8 cellular contexts compared by ENCODE assay signal in genomic region chr1:84724128-84724860, GRCh38. TPM values are rescaled to one million over a fixed set of nuclear protein-coding genes. Genes with fewer than 3 reads are reported as not detected.
A peak's percentile ranks its signal among the peaks of the same experiment; 100 is the strongest.
DNase-seq lines count a peak whose midpoint lies in the region; ATAC-seq, FAIRE-seq and TF ChIP-seq lines count a peak whose summit lies in the region.

No MANE protein-coding gene starts in this region.

- H3K27ac Mint-ChIP-seq in Calu3 (ENCODE audit: unreplicated experiment) = no peak overlapping the region

- no peak for FAIRE-seq in HepG2 (lab: Jason Lieb, UNC)

- POLR2A ChIA-PET in HepG2 (lab: Yijun Ruan, JAX) = interaction anchor here (1.6 kb wide), 1 partner anchor 34 kb away, joined by 3 read pairs; the partner anchor contains the start of gene SSX2IP

- H3K36me3 Mint-ChIP-seq in Calu3 (ENCODE audit: insufficient read depth, unreplicated experiment) = no peaks in the 10 kb centered on the region

- H3K4me1 ChIP-seq in HepG2 (ENCODE audit: insufficient read depth, low read length) (peaks cover 45% of the 10 kb centered on the region), upper lobe of right lung (peaks cover 4% of the 10 kb centered on the region)

- BruUV-seq in Calu3 (replicated peaks; lab: Mats Ljungman, UMichigan) (no TSS peak), HepG2 (replicated peaks; lab: Mats Ljungman, UMichigan) (no TSS peak)

- H3K9ac ChIP-seq in HepG2 (ENCODE audit: insufficient read depth, low read depth, low read length) = no peak overlapping the region

- ATAC-seq in HepG2 = peak; percentile 64
- peak; percentile 61 for ATAC-seq in upper lobe of right lung
- no peak for ATAC-seq in GM19395 (IDR thresholded peaks at IDR 0.05; ENCODE audit: unreplicated experiment)
- no peak for ATAC-seq in omental fat pad (ENCODE audit: low FRiP score)

- TF ChIP-seq CTCF in Calu3 (IDR thresholded peaks at IDR 0.05; ENCODE audit: unreplicated experiment) (peak; percentile 19), HepG2 (CRISPR knock-in tag; IDR thresholded peaks at IDR 0.05) (peak; percentile 65), upper lobe of right lung (IDR thresholded peaks at IDR 0.05) (peak; percentile 24), omental fat pad (IDR thresholded peaks at IDR 0.05) (no peak)

- in situ Hi-C loops in KBM-7 (cut with MboI; ENCODE audit: low pct_unique_long_range_greater_than_20kb, low sequenced_read_pairs) (no loop called here), HepG2 (cut with HindIII; ENCODE audit: extremely low pct_ligation_motif_present, low pct_unique_long_range_greater_than_20kb) (no loop called here)

- no peaks in the 10 kb centered on the region for H3K79me2 ChIP-seq in HepG2 (ENCODE audit: insufficient read depth, low read length)

- no peaks in the 10 kb centered on the region for H3K9me3 Mint-ChIP-seq in Calu3 (ENCODE audit: low read depth, unreplicated experiment)

- H3K27ac ChIP-seq in HepG2 (ENCODE audit: extremely low read length, insufficient read depth, low read length) (no peak overlapping the region), upper lobe of right lung (no peak overlapping the region)

- WGBS in HepG2 (ENCODE audit: low lambda C conversion rate) = 68% methylated on average over 11 of the region's 17 CpGs

- no peaks in the 10 kb centered on the region for H3K36me3 ChIP-seq in HepG2 (replicated peaks in 1 of 2; ENCODE audit: control insufficient read depth in 1 of 2, insufficient read depth in 2 of 2, low read length in 2 of 2)
- no peaks in the 10 kb centered on the region for H3K36me3 ChIP-seq in upper lobe of right lung

- H3K4me1 Mint-ChIP-seq in Calu3 (ENCODE audit: low read depth, unreplicated experiment) = peaks cover 28% of the 10 kb centered on the region

- no peak overlapping the region for H3K4me3 Mint-ChIP-seq in Calu3 (ENCODE audit: low read depth, unreplicated experiment)

- H3K4me3 ChIP-seq in HepG2 (replicated peaks in 1 of 3; ENCODE audit: insufficient read depth in 1 of 3, low read depth in 2 of 3, low read length in 3 of 3) (no peak overlapping the region), upper lobe of right lung (no peak overlapping the region)

- no peaks in the 10 kb centered on the region for H3K9me3 ChIP-seq in HepG2 (ENCODE audit: low read length)
- no peaks in the 10 kb centered on the region for H3K9me3 ChIP-seq in upper lobe of right lung

- no peak for DNase-seq in Calu3
- DNase-seq in KBM-7 = peak; percentile 59
- DNase-seq in activated T-cell treated with anti-CD3 and anti-CD28 coated beads, Interleukin-2, amount 50 U/mL, for 48 hours = peak; percentile 68 to 70
- DNase-seq in HepG2 (ENCODE audit: low spot score) = peak; percentile 17
- DNase-seq in upper lobe of right lung = no peak
- no peak for DNase-seq in NCI-H146 (lab: John Stamatoyannopoulos, UW)
- no peak for DNase-seq in omental fat pad (ENCODE audit: low spot score)

- CTCF ChIA-PET in Calu3 (lab: Charles Lee) = interaction anchor here (0.6 to 0.9 kb wide), 2 partner anchors 328 to 378 kb away, joined by 3 to 6 read pairs; no protein-coding TSS in a partner anchor
- CTCF ChIA-PET in HepG2 (lab: Yijun Ruan, JAX; ENCODE audit: low intra/inter-chr PET ratio, low total read pairs) = interaction anchor here (0.7 to 1.7 kb wide), 2 partner anchors 56 kb away, joined by 4 to 5 read pairs; no protein-coding TSS in a partner anchor

- H3K27me3 ChIP-seq in HepG2 (ENCODE audit: control insufficient read depth in 1 of 2, insufficient read depth in 2 of 2, low read length in 2 of 2) (no peaks in the 10 kb centered on the region), upper lobe of right lung (no peaks in the 10 kb centered on the region)

- no peaks in the 10 kb centered on the region for H4K20me1 ChIP-seq in HepG2 (ENCODE audit: insufficient read depth, low read length)

- TF ChIP-seq RAD21 in HepG2 (CRISPR knock-in tag; IDR thresholded peaks at IDR 0.05) = 0 out of 2 replicates have a peak, but pooled peaks have one; percentile 23

- intact Hi-C loops in Calu3 (cut with micrococcal nuclease; ENCODE audit: unreplicated experiment) (loop anchor here (5.0 kb wide), 1 partner anchor 37 kb away; no protein-coding TSS in a partner anchor), HepG2 (cut with micrococcal nuclease; ENCODE audit: unreplicated experiment) (loop anchor here (1.0 kb wide), 1 partner anchor 56 kb away; no protein-coding TSS in a partner anchor), upper lobe of right lung (cut with DNase I) (no loop called here)

- H3K4me2 ChIP-seq in HepG2 (ENCODE audit: low read depth, low read length) = no peak overlapping the region

- TF ChIP-seq POLR2A in HepG2 (IDR thresholded peaks at IDR 0.05; ENCODE audit: insufficient read depth in 1 of 2, low read depth in 2 of 2, low read length in 2 of 2) = no peak

- H3K27me3 Mint-ChIP-seq in Calu3 (ENCODE audit: unreplicated experiment) = no peaks in the 10 kb centered on the region

- no peak for TF ChIP-seq EP300 in HepG2 (IDR thresholded peaks at IDR 0.05; ENCODE audit: low read depth in 2 of 2, low read length in 2 of 2)
- no peak for TF ChIP-seq EP300 in HepG2 (CRISPR knock-in tag; IDR thresholded peaks at IDR 0.05; ENCODE audit: borderline replicate concordance)

- no peak overlapping the region for H2AFZ ChIP-seq in HepG2 (ENCODE audit: low read length)

TF ChIP-seq in HepG2, 621 proteins besides CTCF, POLR2A, EP300 and RAD21 (continues in another document):
- TF ChIP-seq ZMYM4 (CRISPR knock-in tag; IDR thresholded peaks at IDR 0.05) (peak; percentile 55), ZKSCAN1 (IDR thresholded peaks at IDR 0.05; ENCODE audit: low read length) (0 out of 2 replicates have a peak, but pooled peaks have one; percentile 17), ZNF350 (CRISPR knock-in tag; IDR thresholded peaks at IDR 0.05; ENCODE audit: borderline replicate concordance, low read depth) (no peak), REST (IDR thresholded peaks at IDR 0.05; ENCODE audit: borderline replicate concordance in 1 of 2, low read depth in 1 of 2, low read length in 2 of 2) (no peak), AGO2 (optimal IDR thresholded peaks at IDR 0.05; ENCODE audit: low read depth, low read length) (no peak), MAFK (conservative IDR thresholded peaks at IDR 0.05 in 1 of 2, IDR thresholded peaks at IDR 0.05 in 1 of 2; ENCODE audit: low read length in 2 of 2) (peak; percentile 6 to 32; a peak in 1 of 4 replicates)

RNA-seq across cellular contexts. Expression of gene SSX2IP, which starts 34.0 kb away (rescaled TPM):
- 23.2 and 28.0 TPM in 2 replicates for total RNA-seq in Calu3 (2022)
- total RNA-seq in HepG2 (2016; rRNA removed; fragmentation: Illumina TruSeq; extraction: Trizol) = 23.7 and 38.8 TPM in 2 replicates
- 8.9 and 12.6 TPM in 2 replicates for total RNA-seq in HepG2 (2016; cell fraction: cytosol; rRNA removed; fragmentation: Illumina TruSeq; extraction: Trizol; ENCODE audit: low read depth)
- total RNA-seq in HepG2 (2016; cell fraction: insoluble cytoplasmic fraction; rRNA removed; fragmentation: Illumina TruSeq; extraction: Trizol) = 26.0 and 37.5 TPM in 2 replicates
- 23.1 and 27.8 TPM in 2 replicates for total RNA-seq in HepG2 (2016; cell fraction: membrane; rRNA removed; fragmentation: Illumina TruSeq; extraction: Trizol)
- total RNA-seq in HepG2 (2016; cell fraction: nucleus; rRNA removed; fragmentation: Illumina TruSeq; extraction: Trizol) = 22.3 and 24.0 TPM in 2 replicates
- polyA plus RNA-seq in HepG2 (2011; rRNA removed) = 2.7 and 2.8 TPM in 2 replicates
- 0.79 and 1.5 TPM in 2 replicates for polyA plus RNA-seq in HepG2 (2011; cell fraction: cytosol; rRNA removed)
- polyA plus RNA-seq in HepG2 (2011; cell fraction: nucleus; rRNA removed) = 1.7 TPM in 2 replicates
- 3.7 and 4.6 TPM in 2 replicates for polyA plus RNA-seq in HepG2 (2012)
- 5.2 and 5.4 TPM in 2 replicates for polyA plus RNA-seq in HepG2 (2016; cell fraction: cytosol; fragmentation: Illumina TruSeq; extraction: Trizol; ENCODE audit: low read depth)
- polyA plus RNA-seq in HepG2 (2016; cell fraction: insoluble cytoplasmic fraction; fragmentation: Illumina TruSeq; extraction: Trizol; ENCODE audit: low read depth) = 27.8 and 30.8 TPM in 2 replicates
- polyA plus RNA-seq in HepG2 (2016; cell fraction: membrane; fragmentation: Illumina TruSeq; extraction: Trizol; ENCODE audit: low read depth) = 10.5 and 11.2 TPM in 2 replicates
- 22.1 and 22.9 TPM in 2 replicates for polyA plus RNA-seq in HepG2 (2016; cell fraction: nucleus; fragmentation: Illumina TruSeq; extraction: Trizol; ENCODE audit: insufficient read depth, low read depth)
- polyA minus RNA-seq in HepG2 (2011; rRNA and poly(A)+ RNA removed; ENCODE audit: low replicate concordance) = 2.6 and 8.4 TPM in 2 replicates
- polyA minus RNA-seq in HepG2 (2011; cell fraction: cytosol; rRNA and poly(A)+ RNA removed) = 3.6 and 4.1 TPM in 2 replicates
- 11.7 and 12.5 TPM in 2 replicates for polyA minus RNA-seq in HepG2 (2011; cell fraction: nucleus; rRNA and poly(A)+ RNA removed)
- 8.5 TPM for total RNA-seq in upper lobe of right lung
- 1 to 10 TPM; 1.9 to 8.0 (median 3.9) TPM for total RNA-seq in omental fat pad

Comparison
In these comparisons a context has a peak if more than half of its experiments do, and no peak if none do; other contexts are left out.
1. DNase-seq: peak in KBM-7 (single experiment), activated T-cell treated with anti-CD3 and anti-CD28 coated beads, Interleukin-2, amount 50 U/mL, for 48 hours (2 of 2) and HepG2 (single experiment); none in Calu3 (single experiment), upper lobe of right lung (single experiment), NCI-H146 (single experiment) and omental fat pad (single experiment).
2. CTCF ChIP-seq: peak in Calu3 (single experiment), HepG2 (single experiment) and upper lobe of right lung (single experiment); none in omental fat pad (0 of 3).
3. ATAC-seq: peak in HepG2 (single experiment) and upper lobe of right lung (single experiment); none in GM19395 (single experiment) and omental fat pad (single experiment).